17 cellular contexts compared by ENCODE assay signal in genomic region chr1:228177936-228178710, GRCh38. TPM values are rescaled to one million over a fixed set of nuclear protein-coding genes. Genes with fewer than 3 reads are reported as not detected.
DNase-seq lines count a peak whose midpoint lies in the region; ATAC-seq and TF ChIP-seq lines count a peak whose summit lies in the region.
"Had no signal": no experiment of that assay in that cellular context is flagged by ENCODE, and none has a peak within 500 bp of the region (broad histone marks: within the 10 kb centered on the region; RNA-seq: fewer than 3 reads in every experiment).

No MANE protein-coding gene starts in this region.

- no peak for TF ChIP-seq EP300 in transverse colon (IDR thresholded peaks at IDR 0.05; ENCODE audit: low read depth)

- H3K27me3 Mint-ChIP-seq in activated CD8-positive, alpha-beta memory T cell treated with anti-CD3 and anti-CD28 coated beads, Interleukin-2, amount 10 ng/mL, durations not matched to agents 7 days and 5 days: no peaks in the 10 kb centered on the region
- H3K27me3 Mint-ChIP-seq in endothelial cell (ENCODE audit: unreplicated experiment): no peaks in the 10 kb centered on the region
- H3K27me3 Mint-ChIP-seq in naive thymus-derived CD8-positive, alpha-beta T cell: no peaks in the 10 kb centered on the region
- H3K27me3 Mint-ChIP-seq: B cell; stimulated activated naive CD8-positive, alpha-beta T cell treated with anti-CD3 and anti-CD28 coated beads, Interleukin-15, amount 100 ng/mL, for 72 hours had no signal

- POLR2A ChIA-PET in naive thymus-derived CD8-positive, alpha-beta T cell (lab: Charles Lee): interaction anchor here (1.5 kb wide), 1 partner anchor 10 kb away, joined by 4 read pairs; no protein-coding TSS in a partner anchor

- no peaks in the 10 kb centered on the region for H3K27me3 ChIP-seq in transverse colon
- H3K27me3 ChIP-seq: dorsolateral prefrontal cortex had no signal

- no peak overlapping the region for H3K4me3 Mint-ChIP-seq in activated CD8-positive, alpha-beta memory T cell treated with anti-CD3 and anti-CD28 coated beads, Interleukin-2, amount 10 ng/mL, durations not matched to agents 7 days and 5 days
- H3K4me3 Mint-ChIP-seq in endothelial cell (ENCODE audit: unreplicated experiment): no peak overlapping the region
- H3K4me3 Mint-ChIP-seq in naive thymus-derived CD8-positive, alpha-beta T cell: peak overlapping the region in 1 of 10 donors; percentile 45
- H3K4me3 Mint-ChIP-seq: B cell; stimulated activated naive CD8-positive, alpha-beta T cell treated with anti-CD3 and anti-CD28 coated beads, Interleukin-15, amount 100 ng/mL, for 72 hours had no signal

- intact Hi-C loops in transverse colon (cut with DNase I; ENCODE audit: low total_unique reads): no loop called here

- DNase-seq in activated CD8-positive, alpha-beta memory T cell treated with anti-CD3 and anti-CD28 coated beads, Interleukin-2, amount 50 U/mL, for 48 hours: peak; percentile 25
- no peak for DNase-seq in activated CD8-positive, alpha-beta memory T cell treated with anti-CD3 and anti-CD28 coated beads, Interleukin-2, amount 10 ng/mL, durations not matched to agents 7 days and 5 days
- DNase-seq in endothelial cell (ENCODE audit: low spot score): no peak
- DNase-seq in naive thymus-derived CD8-positive, alpha-beta T cell: no peak
- no peak for DNase-seq in transverse colon
- no peak for DNase-seq in dedifferentiated amniotic fluid mesenchymal stem cell (ENCODE audit: extremely low spot score)
- DNase-seq in iPS-NIHi7 (ENCODE audit: extremely low spot score): no peak
- DNase-seq: amniotic stem cell; EL; NCI-H748 treated with DMSO at 0.1 percent for 48 hours; stimulated activated CD4-positive, alpha-beta T cell treated with anti-CD3 and anti-CD28 coated beads, Interleukin-2, amount 100 ng/mL, for 48 hours; stimulated activated naive CD8-positive, alpha-beta T cell treated with anti-CD3 and anti-CD28 coated beads, Interleukin-15, amount 100 ng/mL, for 72 hours; T1000 had no signal

- no peak overlapping the region for H3K4me3 ChIP-seq in transverse colon
- H3K4me3 ChIP-seq: dorsolateral prefrontal cortex, prostate gland had no signal

- no peaks in the 10 kb centered on the region for H3K36me3 Mint-ChIP-seq in activated CD8-positive, alpha-beta memory T cell treated with anti-CD3 and anti-CD28 coated beads, Interleukin-2, amount 10 ng/mL, durations not matched to agents 7 days and 5 days
- no peaks in the 10 kb centered on the region for H3K36me3 Mint-ChIP-seq in endothelial cell (ENCODE audit: low read depth, unreplicated experiment)
- peaks cover 0 to 8% (median 0%) of the 10 kb centered on the region in 3 donors for H3K36me3 Mint-ChIP-seq in naive thymus-derived CD8-positive, alpha-beta T cell

- in situ Hi-C loops in transverse colon (cut with MboI; ENCODE audit: low pct_ligation_motif_present in 1 of 4, low pct_unique_long_range_greater_than_20kb in 1 of 4, low sequenced_read_pairs in 3 of 4): loop anchor here in 1 of 4 donors (10.0 kb wide), 1 partner anchor 53 kb away; no protein-coding TSS in a partner anchor

- no peak for TF ChIP-seq CTCF in endothelial cell (IDR thresholded peaks at IDR 0.05; ENCODE audit: unreplicated experiment)
- no peak for TF ChIP-seq CTCF in transverse colon (IDR thresholded peaks at IDR 0.05)

- H3K4me1 Mint-ChIP-seq in activated CD8-positive, alpha-beta memory T cell treated with anti-CD3 and anti-CD28 coated beads, Interleukin-2, amount 10 ng/mL, durations not matched to agents 7 days and 5 days: no peaks in the 10 kb centered on the region
- peaks cover 3% of the 10 kb centered on the region for H3K4me1 Mint-ChIP-seq in endothelial cell (ENCODE audit: unreplicated experiment)
- peaks cover 0 to 8% (median 4%) of the 10 kb centered on the region in 4 donors for H3K4me1 Mint-ChIP-seq in naive thymus-derived CD8-positive, alpha-beta T cell
- H3K4me1 Mint-ChIP-seq: stimulated activated naive CD8-positive, alpha-beta T cell treated with anti-CD3 and anti-CD28 coated beads, Interleukin-15, amount 100 ng/mL, for 72 hours had no signal

- no peak for ATAC-seq in activated CD8-positive, alpha-beta memory T cell treated with anti-CD3 and anti-CD28 coated beads, Interleukin-2, amount 10 ng/mL, durations not matched to agents 7 days and 5 days
- no peak for ATAC-seq in naive thymus-derived CD8-positive, alpha-beta T cell
- no peak for ATAC-seq in GM21737 (IDR thresholded peaks at IDR 0.05; ENCODE audit: unreplicated experiment)
- ATAC-seq: stimulated activated naive CD8-positive, alpha-beta T cell treated with anti-CD3 and anti-CD28 coated beads, Interleukin-15, amount 100 ng/mL, for 72 hours had no signal

- H3K27ac ChIP-seq in transverse colon: peak overlapping the region; percentile 22 to 69 (median 48)
- H3K27ac ChIP-seq: prostate gland had no signal

- peaks cover 0 to 13% (median 2%) of the 10 kb centered on the region in 4 donors for H3K4me1 ChIP-seq in transverse colon
- H3K4me1 ChIP-seq: prostate gland had no signal

- H3K9me3 ChIP-seq in transverse colon: no peaks in the 10 kb centered on the region
- H3K9me3 ChIP-seq: prostate gland had no signal

- H3K9me3 Mint-ChIP-seq in activated CD8-positive, alpha-beta memory T cell treated with anti-CD3 and anti-CD28 coated beads, Interleukin-2, amount 10 ng/mL, durations not matched to agents 7 days and 5 days (ENCODE audit: low read depth): no peaks in the 10 kb centered on the region
- no peaks in the 10 kb centered on the region for H3K9me3 Mint-ChIP-seq in endothelial cell (ENCODE audit: unreplicated experiment)
- H3K9me3 Mint-ChIP-seq in naive thymus-derived CD8-positive, alpha-beta T cell: no peaks in the 10 kb centered on the region
- H3K9me3 Mint-ChIP-seq: stimulated activated naive CD8-positive, alpha-beta T cell treated with anti-CD3 and anti-CD28 coated beads, Interleukin-15, amount 100 ng/mL, for 72 hours had no signal

- CTCF ChIA-PET in activated CD8-positive, alpha-beta memory T cell treated with anti-CD3 and anti-CD28 coated beads, Interleukin-2, amount 10 ng/mL, durations not matched to agents 7 days and 5 days (lab: Charles Lee): interaction anchor here (0.9 to 1.5 kb wide), 2 partner anchors 12 to 245 kb away, joined by 3 to 5 read pairs; partner anchors contain the start of gene IBA57

- 88 to 94% methylated on average over 2 to 10 of the region's 10 CpGs for WGBS in transverse colon (ENCODE audit: low coverage in 1 of 2), 2 donors

- TF ChIP-seq POLR2A in transverse colon (IDR thresholded peaks at IDR 0.05): no peak

- H3K27ac Mint-ChIP-seq in activated CD8-positive, alpha-beta memory T cell treated with anti-CD3 and anti-CD28 coated beads, Interleukin-2, amount 10 ng/mL, durations not matched to agents 7 days and 5 days: no peak overlapping the region
- H3K27ac Mint-ChIP-seq in endothelial cell (ENCODE audit: unreplicated experiment): peak overlapping the region; percentile 11
- H3K27ac Mint-ChIP-seq in naive thymus-derived CD8-positive, alpha-beta T cell: peak overlapping the region in 6 of 10 donors; percentile 31 to 77 (median 53)
- H3K27ac Mint-ChIP-seq: B cell had no signal

- no peaks in the 10 kb centered on the region for H3K36me3 ChIP-seq in transverse colon

RNA-seq across cellular contexts. Expression of gene IBA57, which starts 12.5 kb away (rescaled TPM):
- total RNA-seq in activated CD8-positive, alpha-beta memory T cell treated with anti-CD3 and anti-CD28 coated beads, Interleukin-2, amount 10 ng/mL, durations not matched to agents 7 days and 5 days: 1 to 10 TPM; 6.8 to 8.5 TPM
- total RNA-seq in endothelial cell (ENCODE audit: unreplicated experiment) (11.5 TPM), transverse colon (10 to 100 TPM in 3 of 4 donors, 1 to 10 TPM in 1; 7.5 to 13.5 (median 10.4) TPM)
- total RNA-seq in naive thymus-derived CD8-positive, alpha-beta T cell: 10 to 100 TPM; 11.0 to 12.3 TPM
- 1 to 10 TPM; 3.3 to 4.2 (median 3.4) TPM for polyA plus RNA-seq in naive thymus-derived CD8-positive, alpha-beta T cell

RNA-seq across cellular contexts. Expression of gene GJC2, which starts 28.4 kb away (rescaled TPM):
- 1 to 10 TPM; 1.1 to 1.8 TPM for total RNA-seq in activated CD8-positive, alpha-beta memory T cell treated with anti-CD3 and anti-CD28 coated beads, Interleukin-2, amount 10 ng/mL, durations not matched to agents 7 days and 5 days
- 13.0 TPM for total RNA-seq in endothelial cell (ENCODE audit: unreplicated experiment)
- total RNA-seq in naive thymus-derived CD8-positive, alpha-beta T cell: 1 to 10 TPM; 2.6 to 2.8 TPM
- under 1 TPM in 2 of 3 donors, not detected in 1; 0.16 to 0.22 TPM for polyA plus RNA-seq in naive thymus-derived CD8-positive, alpha-beta T cell
- total RNA-seq in transverse colon: 1 to 10 TPM in 2 of 4 donors, under 1 TPM in 2; 0.20 to 7.1 (median 1.4) TPM

RNA-seq across cellular contexts. Expression of gene OBSCN, which starts 29.7 kb away (rescaled TPM):
- total RNA-seq in activated CD8-positive, alpha-beta memory T cell treated with anti-CD3 and anti-CD28 coated beads, Interleukin-2, amount 10 ng/mL, durations not matched to agents 7 days and 5 days: 10 to 100 TPM in 1 of 2 experiments, 1 to 10 TPM in 1; 5.7 to 10.4 TPM
- 16.9 TPM for total RNA-seq in endothelial cell (ENCODE audit: unreplicated experiment)
- 100 to 1,000 TPM in 1 of 2 experiments, 10 to 100 TPM in 1; 99.3 to 102 TPM for total RNA-seq in naive thymus-derived CD8-positive, alpha-beta T cell
- polyA plus RNA-seq in naive thymus-derived CD8-positive, alpha-beta T cell: 1 to 10 TPM in 2 of 3 donors, under 1 TPM in 1; 0.56 to 4.9 (median 2.4) TPM
- 10 to 100 TPM; 11.9 to 21.7 (median 15.8) TPM for total RNA-seq in transverse colon

RNA-seq across cellular contexts. Expression of gene GUK1, which starts 38.0 kb away (rescaled TPM):
- total RNA-seq in activated CD8-positive, alpha-beta memory T cell treated with anti-CD3 and anti-CD28 coated beads, Interleukin-2, amount 10 ng/mL, durations not matched to agents 7 days and 5 days: 100 to 1,000 TPM; 262 to 325 TPM
- total RNA-seq in endothelial cell (ENCODE audit: unreplicated experiment) (280 TPM), transverse colon (100 to 1,000 TPM; 183 to 573 (median 382) TPM)
- 100 to 1,000 TPM; 189 to 202 TPM for total RNA-seq in naive thymus-derived CD8-positive, alpha-beta T cell
- 100 to 1,000 TPM; 369 to 466 (median 374) TPM for polyA plus RNA-seq in naive thymus-derived CD8-positive, alpha-beta T cell
